8 cellular contexts compared by ENCODE assay signal in genomic region chr4:112516401-112517066, GRCh38. TPM values are rescaled to one million over a fixed set of nuclear protein-coding genes. Genes with fewer than 3 reads are reported as not detected.
DNase-seq lines count a peak whose midpoint lies in the region; ATAC-seq and TF ChIP-seq lines count a peak whose summit lies in the region.

No MANE protein-coding gene starts in this region.

- H3K4me2 ChIP-seq in BLaER1 treated with 17β-estradiol and CSF1 and Interleukin-3, amounts not matched to agents 10 nM and 100 nM: peak overlapping the region; percentile 53 to 96 (median 67)
- H3K4me2 ChIP-seq in PC-9 (peak overlapping the region; percentile 96), skeletal muscle satellite cell (ENCODE audit: low read length) (peak overlapping the region; percentile 99)

- CTCF ChIA-PET in PC-9 (lab: Charles Lee): interaction anchor here (0.6 to 0.8 kb wide), 3 partner anchors 69 to 1178 kb away, joined by 3 to 9 read pairs (median 4); no protein-coding TSS in a partner anchor

- no peaks in the 10 kb centered on the region for H3K36me3 ChIP-seq in BLaER1 treated with 17β-estradiol and CSF1 and Interleukin-3, amounts not matched to agents 10 nM and 100 nM
- H3K36me3 ChIP-seq in PC-9 (ENCODE audit: low read depth) (no peaks in the 10 kb centered on the region), skeletal muscle satellite cell (ENCODE audit: insufficient read depth, low read length) (no peaks in the 10 kb centered on the region)

- no peak overlapping the region for H3K9ac ChIP-seq in BLaER1 treated with 17β-estradiol and CSF1 and Interleukin-3, amounts not matched to agents 10 nM and 100 nM
- H3K9ac ChIP-seq in skeletal muscle satellite cell (ENCODE audit: low read depth, low read length): no peak overlapping the region

- H3K27me3 ChIP-seq in BLaER1 treated with 17β-estradiol and CSF1 and Interleukin-3, amounts not matched to agents 10 nM and 100 nM: peaks cover 100% of the 10 kb centered on the region in 11 experiments
- H3K27me3 ChIP-seq in PC-9 (ENCODE audit: insufficient read depth, low read depth) (peaks cover 48% of the 10 kb centered on the region; the same call in 1 of the 2 replicates), skeletal muscle satellite cell (ENCODE audit: control insufficient read depth, insufficient read depth, low read length) (peaks cover 96% of the 10 kb centered on the region)

- TF ChIP-seq POLR2A in GM18951 (IDR thresholded peaks at IDR 0.05; ENCODE audit: extremely low read depth, insufficient read depth, insufficient read length): peak; percentile 53

- intact Hi-C loops in PC-9 (cut with micrococcal nuclease; ENCODE audit: unreplicated experiment): no loop called here

- ATAC-seq in HG03159 (IDR thresholded peaks at IDR 0.05; ENCODE audit: unreplicated experiment) (peak; percentile 24), GM18870 (IDR thresholded peaks at IDR 0.05; ENCODE audit: unreplicated experiment) (no peak)

- H3K27ac ChIP-seq in BLaER1 treated with 17β-estradiol and CSF1 and Interleukin-3, amounts not matched to agents 10 nM and 100 nM: no peak overlapping the region
- no peak overlapping the region for H3K27ac ChIP-seq in PC-9

- H3K79me2 ChIP-seq in PC-9 (ENCODE audit: low read depth): no peaks in the 10 kb centered on the region

- H3K4me3 ChIP-seq in BLaER1 treated with 17β-estradiol and CSF1 and Interleukin-3, amounts not matched to agents 10 nM and 100 nM: peak overlapping the region in 9 of 10 experiments; percentile 16 to 74 (median 43); a peak in 17 of 20 replicates
- H3K4me3 ChIP-seq in PC-9 (no peak overlapping the region), fibroblast of mammary gland (ENCODE audit: control insufficient read depth, low read depth, low read length) (peak overlapping the region; percentile 6), skeletal muscle satellite cell (ENCODE audit: low read length) (peak overlapping the region; percentile 45)

- no peak for TF ChIP-seq CTCF in PC-9 (conservative IDR thresholded peaks at IDR 0.05)
- no peak for TF ChIP-seq CTCF in fibroblast of mammary gland (conservative IDR thresholded peaks at IDR 0.05; ENCODE audit: control insufficient read depth, insufficient read depth, low read depth, low read length)

- H3K4me1 ChIP-seq in BLaER1 treated with 17β-estradiol and CSF1 and Interleukin-3, amounts not matched to agents 10 nM and 100 nM: peaks cover 19 to 30% (median 26%) of the 10 kb centered on the region in 10 experiments
- H3K4me1 ChIP-seq in PC-9 (replicated peaks; ENCODE audit: insufficient read depth) (no peaks in the 10 kb centered on the region), skeletal muscle satellite cell (ENCODE audit: control insufficient read depth, insufficient read depth, low read length) (peaks cover 26% of the 10 kb centered on the region)

- no peak overlapping the region for H2AFZ ChIP-seq in PC-9

- no peaks in the 10 kb centered on the region for H3F3A ChIP-seq in PC-9 (ENCODE audit: insufficient read depth, low read depth)

- POLR2A ChIA-PET in PC-9 (lab: Charles Lee; ENCODE audit: unreplicated experiment): no interaction called here

- H3K9me3 ChIP-seq in BLaER1 treated with 17β-estradiol and CSF1 and Interleukin-3, amounts not matched to agents 10 nM and 100 nM (replicated peaks in 1 of 11): peaks cover 23 to 45% (median 28%) of the 10 kb centered on the region in 11 experiments
- H3K9me3 ChIP-seq in PC-9 (ENCODE audit: insufficient read depth, low read depth): no peaks in the 10 kb centered on the region
- peaks cover 10% of the 10 kb centered on the region for H3K9me3 ChIP-seq in skeletal muscle satellite cell (replicated peaks; ENCODE audit: low read length)

- DNase-seq in PC-9 (no peak), fibroblast of mammary gland (ENCODE audit: low read depth) (no peak), COLO829 (ENCODE audit: low spot score) (no peak)

- in situ Hi-C loops in GM18951 (cut with MboI; ENCODE audit: low sequenced_read_pairs, unreplicated experiment): no loop called here

- no TSS peak for BruUV-seq in PC-9 (replicated peaks; lab: Mats Ljungman, UMichigan)

- H4K20me1 ChIP-seq in BLaER1 treated with 17β-estradiol and CSF1 and Interleukin-3, amounts not matched to agents 10 nM and 100 nM: peaks cover 0 to 76% (median 43%) of the 10 kb centered on the region in 11 experiments; a peak in 18 of 22 replicates
- no peaks in the 10 kb centered on the region for H4K20me1 ChIP-seq in PC-9 (ENCODE audit: insufficient read depth)

- H3K9me2 ChIP-seq in PC-9 (ENCODE audit: insufficient read depth): no peaks in the 10 kb centered on the region

RNA-seq across cellular contexts. Expression of gene NEUROG2, which starts 0.6 kb away (rescaled TPM):
- total RNA-seq in PC-9 (2021): not detected in 2 replicates
- not detected in 2 replicates for total RNA-seq in skeletal muscle satellite cell (2012; rRNA removed)
